In the genomic region with DNA sequence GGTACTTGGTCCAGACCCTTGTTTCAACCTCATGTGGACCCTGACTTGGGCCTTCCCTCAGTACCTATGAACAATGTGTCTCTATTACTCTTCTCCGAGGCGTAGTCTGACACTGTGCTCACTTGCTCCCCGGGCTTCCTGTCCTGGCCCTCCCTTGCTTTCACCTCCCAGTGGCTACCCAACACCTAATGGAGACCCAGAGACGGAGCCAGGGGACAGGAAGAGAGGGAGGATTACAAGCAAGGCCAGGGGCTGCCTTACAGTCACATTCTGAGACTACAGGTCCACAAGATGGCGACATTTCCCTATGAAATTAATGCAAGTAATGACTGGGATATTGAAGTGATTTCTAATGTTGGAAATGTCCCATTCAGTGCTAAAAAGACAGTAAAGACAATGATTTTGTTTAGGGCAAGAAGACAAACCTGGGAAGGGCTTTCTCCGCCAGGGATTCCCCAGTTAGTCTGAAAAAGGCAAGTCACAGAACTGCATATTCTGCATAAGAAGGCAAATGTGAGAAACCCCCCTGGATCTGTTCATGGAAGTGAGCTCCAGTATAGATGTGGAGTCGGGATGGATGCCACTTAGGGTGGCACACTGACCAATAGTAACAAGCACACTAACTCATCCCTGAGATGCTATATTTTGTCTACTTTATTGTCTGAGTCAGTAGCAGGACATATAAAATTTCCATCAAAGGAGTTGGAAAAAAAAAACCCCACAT, we compare ENCODE assay signal across 9 cellular contexts. TPM values are rescaled to one million over a fixed set of nuclear protein-coding genes. Genes with fewer than 3 reads are reported as not detected.
DNase-seq lines count a peak whose midpoint lies in the region; ATAC-seq and TF ChIP-seq lines count a peak whose summit lies in the region.
"Had no signal": no experiment of that assay in that cellular context is flagged by ENCODE, and none has a peak within 500 bp of the region (broad histone marks: within the 10 kb centered on the region; RNA-seq: fewer than 3 reads in every experiment).

No MANE protein-coding gene starts in this region.

- TF ChIP-seq CTCF in HL-60 (IDR thresholded peaks at IDR 0.05; ENCODE audit: insufficient read depth, low read length) (peak; percentile 16), epithelial cell of esophagus (IDR thresholded peaks at IDR 0.05; ENCODE audit: insufficient read depth, low read depth, low read length, missing control alignments) (peak; percentile 63), suprapubic skin (IDR thresholded peaks at IDR 0.05) (peak; percentile 3 to 40)
- peak; percentile 72 for TF ChIP-seq CTCF in activated CD8-positive, alpha-beta T cell treated with anti-CD3 and anti-CD28 coated beads for 36 hours (IDR thresholded peaks at IDR 0.05)

- no peak for TF ChIP-seq POLR2A in suprapubic skin (IDR thresholded peaks at IDR 0.05)

- H3K27me3 Mint-ChIP-seq in activated CD8-positive, alpha-beta T cell treated with anti-CD3 and anti-CD28 coated beads for 36 hours: no peaks in the 10 kb centered on the region

- DNase-seq in ELF-1 (ENCODE audit: low read depth, low spot score) (peak; percentile 63), HL-60 (ENCODE audit: low read depth in 1 of 2, low spot score in 1 of 2) (peak in 1 of 2 experiments; percentile 68), NCI-H82 treated with DMSO at 0.1 percent for 48 hours (lab: John Stamatoyannopoulos, UW; ENCODE audit: unreplicated experiment) (peak; percentile 71), epithelial cell of esophagus (ENCODE audit: low read depth) (peak; percentile 74), myocyte (ENCODE audit: low read depth) (peak; percentile 79), suprapubic skin (ENCODE audit: low spot score in 2 of 2) (no peak)
- peak; percentile 70 for DNase-seq in activated CD8-positive, alpha-beta T cell treated with anti-CD3 and anti-CD28 coated beads for 36 hours

- no peak overlapping the region for H3K27ac ChIP-seq in HL-60 (replicated peaks)
- no peak overlapping the region for H3K27ac ChIP-seq in suprapubic skin

- CTCF ChIA-PET in activated CD8-positive, alpha-beta T cell treated with anti-CD3 and anti-CD28 coated beads for 36 hours (lab: Charles Lee): interaction anchor here (0.6 to 5.6 kb wide), 9 partner anchors 11 to 512 kb away, joined by 3 to 57 read pairs (median 3); a partner anchor contains a TSS

- POLR2A ChIA-PET in activated CD8-positive, alpha-beta T cell treated with anti-CD3 and anti-CD28 coated beads for 36 hours (lab: Charles Lee): interaction anchor here (1.0 to 1.7 kb wide), 2 partner anchors 82 to 144 kb away, joined by 3 to 4 read pairs; no protein-coding TSS in a partner anchor

- H3K36me3 ChIP-seq in suprapubic skin: no peaks in the 10 kb centered on the region

- no peak overlapping the region for H3K4me3 Mint-ChIP-seq in activated CD8-positive, alpha-beta T cell treated with anti-CD3 and anti-CD28 coated beads for 36 hours
- H3K4me3 Mint-ChIP-seq: central memory CD8-positive, alpha-beta T cell had no signal

- 57% methylated on average over 7 of the region's 7 CpGs for whole genome bisulfite sequencing in suprapubic skin

- ATAC-seq in activated CD8-positive, alpha-beta T cell treated with anti-CD3 and anti-CD28 coated beads for 36 hours: peak; percentile 90
- no peak for ATAC-seq in GM18520 (IDR thresholded peaks at IDR 0.05; ENCODE audit: unreplicated experiment)

- no peaks in the 10 kb centered on the region for H3K36me3 Mint-ChIP-seq in activated CD8-positive, alpha-beta T cell treated with anti-CD3 and anti-CD28 coated beads for 36 hours (ENCODE audit: low read depth)

- intact Hi-C loops in activated CD8-positive, alpha-beta T cell treated with anti-CD3 and anti-CD28 coated beads for 36 hours (cut with micrococcal nuclease): loop anchor here (5.0 kb wide), 2 partner anchors 175 to 525 kb away; no protein-coding TSS in a partner anchor

- TF ChIP-seq EP300 in suprapubic skin (IDR thresholded peaks at IDR 0.05): no peak

- H3K9me3 Mint-ChIP-seq in activated CD8-positive, alpha-beta T cell treated with anti-CD3 and anti-CD28 coated beads for 36 hours: peaks cover 3% of the 10 kb centered on the region
- H3K9me3 Mint-ChIP-seq: central memory CD8-positive, alpha-beta T cell had no signal

- no peaks in the 10 kb centered on the region for H3K4me1 ChIP-seq in suprapubic skin

- H3K27me3 ChIP-seq in HL-60 (ENCODE audit: insufficient read depth, poor library complexity, severe bottlenecking): no peaks in the 10 kb centered on the region
- no peaks in the 10 kb centered on the region for H3K27me3 ChIP-seq in suprapubic skin

- no peaks in the 10 kb centered on the region for H3K9me3 ChIP-seq in suprapubic skin

- H3K27ac Mint-ChIP-seq in activated CD8-positive, alpha-beta T cell treated with anti-CD3 and anti-CD28 coated beads for 36 hours: no peak overlapping the region

- peaks cover 2% of the 10 kb centered on the region for H3K4me1 Mint-ChIP-seq in activated CD8-positive, alpha-beta T cell treated with anti-CD3 and anti-CD28 coated beads for 36 hours (ENCODE audit: low read depth)
- H3K4me1 Mint-ChIP-seq: central memory CD8-positive, alpha-beta T cell had no signal

- H3K4me3 ChIP-seq in HL-60 (replicated peaks; ENCODE audit: insufficient read depth, low read length): no peak overlapping the region
- H3K4me3 ChIP-seq in epithelial cell of esophagus (ENCODE audit: low read length): no peak overlapping the region
- H3K4me3 ChIP-seq in suprapubic skin: no peak overlapping the region

RNA-seq across cellular contexts. Expression of a gene that starts 44.0 kb away (rescaled TPM):
- total RNA-seq in activated CD8-positive, alpha-beta T cell treated with anti-CD3 and anti-CD28 coated beads for 36 hours: 10 to 100 TPM; 10.5 to 11.8 TPM
- total RNA-seq in myocyte: 9.6 and 9.8 TPM in 2 replicates
- polyA plus RNA-seq in myocyte (2012): 2.8 TPM
- total RNA-seq in suprapubic skin: 10 to 100 TPM in 3 of 4 donors, 1 to 10 TPM in 1; 8.1 to 11.6 (median 11.2) TPM

Comparison
In these comparisons a context has a peak if more than half of its experiments do, and no peak if none do; other contexts are left out.
1. DNase-seq: peak in ELF-1 (single experiment), NCI-H82 treated with DMSO at 0.1 percent for 48 hours (single experiment), activated CD8-positive, alpha-beta T cell treated with anti-CD3 and anti-CD28 coated beads for 36 hours (single experiment), epithelial cell of esophagus (single experiment) and myocyte (single experiment); none in suprapubic skin (0 of 2).
2. CTCF ChIP-seq: peak in every context shown above with its lines; median percentile 72 in activated CD8-positive, alpha-beta T cell treated with anti-CD3 and anti-CD28 coated beads for 36 hours; 63 in epithelial cell of esophagus; 22 in suprapubic skin; 16 in HL-60.